Comparison of ENCODE assay signal across 1 cellular context in the genomic region with DNA sequence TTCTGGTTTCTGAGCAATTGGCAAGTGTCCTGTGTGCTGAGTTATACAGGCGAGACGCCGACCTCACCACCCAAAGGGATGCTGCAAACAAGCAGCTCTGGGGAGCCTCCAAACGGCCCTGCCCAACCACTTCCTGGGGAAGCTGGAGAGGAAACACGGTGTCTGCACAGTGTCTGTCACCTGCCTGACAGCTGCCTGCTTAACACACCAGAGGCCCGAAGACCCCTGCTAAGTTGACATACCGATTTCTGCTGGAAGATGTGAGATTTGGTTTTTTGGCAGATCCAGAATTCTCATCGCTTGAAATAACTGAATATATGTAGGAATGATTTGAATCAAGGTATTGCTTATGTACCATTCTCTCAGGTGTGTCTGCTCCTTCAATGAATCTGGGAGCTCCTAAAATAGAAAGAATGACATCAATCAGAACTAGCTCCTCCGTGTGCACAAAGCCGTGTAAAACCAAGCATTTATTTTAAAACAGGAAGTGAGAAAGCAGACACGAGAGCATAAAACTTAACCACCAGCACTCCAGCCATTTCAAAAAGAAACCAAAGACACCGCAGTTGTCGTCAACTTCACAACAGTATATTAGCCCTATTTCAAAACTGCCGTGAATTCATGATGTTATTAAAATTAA.
TF ChIP-seq lines count a peak whose summit lies in the region.

No MANE protein-coding gene starts in this region.

TF ChIP-seq in WTC11, 78 proteins besides CTCF, POLR2A, EP300 and RAD21 (continued from another document):
- TF ChIP-seq, protein P1, sequence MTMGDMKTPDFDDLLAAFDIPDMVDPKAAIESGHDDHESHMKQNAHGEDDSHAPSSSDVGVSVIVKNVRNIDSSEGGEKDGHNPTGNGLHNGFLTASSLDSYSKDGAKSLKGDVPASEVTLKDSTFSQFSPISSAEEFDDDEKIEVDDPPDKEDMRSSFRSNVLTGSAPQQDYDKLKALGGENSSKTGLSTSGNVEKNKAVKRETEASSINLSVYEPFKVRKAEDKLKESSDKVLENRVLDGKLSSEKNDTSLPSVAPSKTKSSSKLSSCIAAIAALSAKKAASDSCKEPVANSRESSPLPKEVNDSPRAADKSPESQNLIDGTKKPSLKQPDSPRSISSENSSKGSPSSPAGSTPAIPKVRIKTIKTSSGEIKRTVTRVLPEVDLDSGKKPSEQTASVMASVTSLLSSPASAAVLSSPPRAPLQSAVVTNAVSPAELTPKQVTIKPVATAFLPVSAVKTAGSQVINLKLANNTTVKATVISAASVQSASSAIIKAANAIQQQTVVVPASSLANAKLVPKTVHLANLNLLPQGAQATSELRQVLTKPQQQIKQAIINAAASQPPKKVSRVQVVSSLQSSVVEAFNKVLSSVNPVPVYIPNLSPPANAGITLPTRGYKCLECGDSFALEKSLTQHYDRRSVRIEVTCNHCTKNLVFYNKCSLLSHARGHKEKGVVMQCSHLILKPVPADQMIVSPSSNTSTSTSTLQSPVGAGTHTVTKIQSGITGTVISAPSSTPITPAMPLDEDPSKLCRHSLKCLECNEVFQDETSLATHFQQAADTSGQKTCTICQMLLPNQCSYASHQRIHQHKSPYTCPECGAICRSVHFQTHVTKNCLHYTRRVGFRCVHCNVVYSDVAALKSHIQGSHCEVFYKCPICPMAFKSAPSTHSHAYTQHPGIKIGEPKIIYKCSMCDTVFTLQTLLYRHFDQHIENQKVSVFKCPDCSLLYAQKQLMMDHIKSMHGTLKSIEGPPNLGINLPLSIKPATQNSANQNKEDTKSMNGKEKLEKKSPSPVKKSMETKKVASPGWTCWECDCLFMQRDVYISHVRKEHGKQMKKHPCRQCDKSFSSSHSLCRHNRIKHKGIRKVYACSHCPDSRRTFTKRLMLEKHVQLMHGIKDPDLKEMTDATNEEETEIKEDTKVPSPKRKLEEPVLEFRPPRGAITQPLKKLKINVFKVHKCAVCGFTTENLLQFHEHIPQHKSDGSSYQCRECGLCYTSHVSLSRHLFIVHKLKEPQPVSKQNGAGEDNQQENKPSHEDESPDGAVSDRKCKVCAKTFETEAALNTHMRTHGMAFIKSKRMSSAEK (CRISPR knock-in tag; IDR thresholded peaks at IDR 0.05; ENCODE audit: borderline replicate concordance) = no peak
- no peak for TF ChIP-seq ZNF396 (CRISPR knock-in tag; IDR thresholded peaks at IDR 0.05; ENCODE audit: borderline replicate concordance)
- no peak for TF ChIP-seq MAX (CRISPR knock-in tag; IDR thresholded peaks at IDR 0.05)
- TF ChIP-seq, protein P2, sequence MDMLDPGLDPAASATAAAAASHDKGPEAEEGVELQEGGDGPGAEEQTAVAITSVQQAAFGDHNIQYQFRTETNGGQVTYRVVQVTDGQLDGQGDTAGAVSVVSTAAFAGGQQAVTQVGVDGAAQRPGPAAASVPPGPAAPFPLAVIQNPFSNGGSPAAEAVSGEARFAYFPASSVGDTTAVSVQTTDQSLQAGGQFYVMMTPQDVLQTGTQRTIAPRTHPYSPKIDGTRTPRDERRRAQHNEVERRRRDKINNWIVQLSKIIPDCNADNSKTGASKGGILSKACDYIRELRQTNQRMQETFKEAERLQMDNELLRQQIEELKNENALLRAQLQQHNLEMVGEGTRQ (CRISPR knock-in tag; IDR thresholded peaks at IDR 0.05) = no peak
